ENCODE assay signal across 1 cellular context in the genomic region with DNA sequence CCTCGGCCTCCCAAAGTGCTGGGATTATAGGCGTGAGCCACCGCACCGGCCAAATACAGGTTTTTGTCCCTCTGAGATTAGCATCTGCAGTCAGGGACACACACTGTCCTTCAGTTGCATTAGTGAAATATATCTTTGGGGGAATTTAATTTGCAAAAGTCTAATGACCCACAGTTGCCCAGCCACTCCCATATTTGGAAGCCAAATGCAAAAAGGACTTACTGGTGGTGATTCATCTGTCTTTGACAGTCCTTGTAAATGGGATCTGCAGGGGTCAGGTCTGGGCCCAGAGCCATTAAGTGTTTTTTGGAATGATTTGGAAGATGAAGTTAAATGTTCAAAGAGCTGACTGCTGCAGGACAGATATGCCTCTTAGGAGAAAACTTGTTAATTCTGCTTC.
TF ChIP-seq lines count a peak whose summit lies in the region.

No MANE protein-coding gene starts in this region.

TF ChIP-seq in HCT116, 20 proteins besides CTCF, POLR2A, EP300 and RAD21 (continued from another document):
- TF ChIP-seq SP1 (IDR thresholded peaks at IDR 0.05; ENCODE audit: low read depth) (peak; percentile 50; the same call in 1 of the 2 replicates), TCF7L2 (IDR thresholded peaks at IDR 0.05; ENCODE audit: borderline replicate concordance, extremely low read depth, insufficient read depth, insufficient read length) (peak; percentile 68), ZNF274 (IDR thresholded peaks at IDR 0.05; ENCODE audit: low read depth, low read length) (no peak), FOSL1 (IDR thresholded peaks at IDR 0.05; ENCODE audit: low read depth) (peak; percentile 39), EZH2 (IDR thresholded peaks at IDR 0.05) (no peak), SRF (IDR thresholded peaks at IDR 0.05; ENCODE audit: low read depth) (peak; percentile 90), JUND (IDR thresholded peaks at IDR 0.05) (peak; percentile 38)
- TF ChIP-seq, protein P1, sequence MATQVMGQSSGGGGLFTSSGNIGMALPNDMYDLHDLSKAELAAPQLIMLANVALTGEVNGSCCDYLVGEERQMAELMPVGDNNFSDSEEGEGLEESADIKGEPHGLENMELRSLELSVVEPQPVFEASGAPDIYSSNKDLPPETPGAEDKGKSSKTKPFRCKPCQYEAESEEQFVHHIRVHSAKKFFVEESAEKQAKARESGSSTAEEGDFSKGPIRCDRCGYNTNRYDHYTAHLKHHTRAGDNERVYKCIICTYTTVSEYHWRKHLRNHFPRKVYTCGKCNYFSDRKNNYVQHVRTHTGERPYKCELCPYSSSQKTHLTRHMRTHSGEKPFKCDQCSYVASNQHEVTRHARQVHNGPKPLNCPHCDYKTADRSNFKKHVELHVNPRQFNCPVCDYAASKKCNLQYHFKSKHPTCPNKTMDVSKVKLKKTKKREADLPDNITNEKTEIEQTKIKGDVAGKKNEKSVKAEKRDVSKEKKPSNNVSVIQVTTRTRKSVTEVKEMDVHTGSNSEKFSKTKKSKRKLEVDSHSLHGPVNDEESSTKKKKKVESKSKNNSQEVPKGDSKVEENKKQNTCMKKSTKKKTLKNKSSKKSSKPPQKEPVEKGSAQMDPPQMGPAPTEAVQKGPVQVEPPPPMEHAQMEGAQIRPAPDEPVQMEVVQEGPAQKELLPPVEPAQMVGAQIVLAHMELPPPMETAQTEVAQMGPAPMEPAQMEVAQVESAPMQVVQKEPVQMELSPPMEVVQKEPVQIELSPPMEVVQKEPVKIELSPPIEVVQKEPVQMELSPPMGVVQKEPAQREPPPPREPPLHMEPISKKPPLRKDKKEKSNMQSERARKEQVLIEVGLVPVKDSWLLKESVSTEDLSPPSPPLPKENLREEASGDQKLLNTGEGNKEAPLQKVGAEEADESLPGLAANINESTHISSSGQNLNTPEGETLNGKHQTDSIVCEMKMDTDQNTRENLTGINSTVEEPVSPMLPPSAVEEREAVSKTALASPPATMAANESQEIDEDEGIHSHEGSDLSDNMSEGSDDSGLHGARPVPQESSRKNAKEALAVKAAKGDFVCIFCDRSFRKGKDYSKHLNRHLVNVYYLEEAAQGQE (IDR thresholded peaks at IDR 0.05; ENCODE audit: low read depth) = no peak
